Comparison of ENCODE assay signal across 1 cellular context in genomic region chr1:39103321-39104157, GRCh38.
TF ChIP-seq lines count a peak whose summit lies in the region.

No MANE protein-coding gene starts in this region.

TF ChIP-seq in GM12878, 131 proteins besides CTCF, POLR2A, EP300 and RAD21 (continued from another document):
- TF ChIP-seq CUX1 (IDR thresholded peaks at IDR 0.05; ENCODE audit: insufficient replicate concordance, low read depth, low read length) = no peak
TF ChIP-seq in GM12878: peak in this region for 2.
